In the genomic region with DNA sequence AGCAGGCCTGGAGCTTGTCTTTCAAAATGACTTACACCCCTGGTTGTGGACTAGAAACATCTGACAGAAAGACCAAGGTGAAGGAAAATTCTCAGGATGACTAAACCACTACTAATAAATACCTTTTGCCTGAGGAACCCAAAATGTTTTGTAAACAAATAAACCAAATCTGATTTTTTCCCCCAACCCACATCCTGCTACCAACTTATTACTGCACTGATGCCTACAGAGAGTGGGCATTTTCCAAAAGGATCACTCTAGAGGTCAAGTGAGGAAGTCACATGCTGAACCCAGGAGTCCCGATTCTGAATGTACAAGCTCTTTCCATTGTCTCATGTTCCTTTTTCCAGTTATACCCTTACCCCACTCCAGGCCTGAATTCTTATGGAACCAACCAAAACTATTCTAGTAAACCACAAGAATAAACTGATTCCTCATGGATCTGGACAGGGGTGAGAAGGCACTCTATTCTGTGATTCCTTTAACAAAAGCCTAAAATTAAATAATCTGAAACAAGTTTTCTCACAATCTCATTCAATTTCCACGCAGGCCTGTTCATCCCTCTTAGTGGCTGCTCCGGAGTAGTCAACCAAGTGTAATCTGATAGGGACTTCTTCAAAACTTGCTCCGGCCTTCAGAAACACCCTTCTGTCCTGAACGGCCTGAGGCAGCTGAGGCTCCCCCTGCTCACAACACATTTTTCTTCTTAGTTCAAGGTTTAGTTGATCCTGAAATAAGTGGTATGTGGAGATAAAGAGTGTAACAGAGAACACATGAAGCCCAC, we compare ENCODE assay signal across 8 cellular contexts. TPM values are rescaled to one million over a fixed set of nuclear protein-coding genes. Genes with fewer than 3 reads are reported as not detected.
DNase-seq lines count a peak whose midpoint lies in the region; TF ChIP-seq lines count a peak whose summit lies in the region.

No MANE protein-coding gene starts in this region.

- H3K27ac ChIP-seq in ACC112 (ENCODE audit: low read depth, low read length) (peak overlapping the region; percentile 88), HUES48 (ENCODE audit: low read depth, low read length) (no peak overlapping the region)

- peaks cover 39% of the 10 kb centered on the region for H3K79me2 ChIP-seq in ACC112 (ENCODE audit: control insufficient read depth, insufficient read depth, low read length, unreplicated experiment)

- H3K27me3 ChIP-seq in ACC112 (ENCODE audit: insufficient read depth, low read length) (no peaks in the 10 kb centered on the region), HUES48 (ENCODE audit: control insufficient read depth, insufficient read depth, low read length) (no peaks in the 10 kb centered on the region)

- H3K9me3 ChIP-seq in HUES48 (ENCODE audit: control insufficient read depth, insufficient read depth, low read length): no peaks in the 10 kb centered on the region

- H3K4me1 Mint-ChIP-seq in mesothelial cell of epicardium: peaks cover 24% of the 10 kb centered on the region

- H3K4me1 ChIP-seq in ACC112 (ENCODE audit: control insufficient read depth, insufficient read depth, low read length, unreplicated experiment): peaks cover 15% of the 10 kb centered on the region
- H3K4me1 ChIP-seq in HUES48 (ENCODE audit: control insufficient read depth, insufficient read depth, low read length): peaks cover 9% of the 10 kb centered on the region; the same call in 1 of the 2 replicates

- no peak overlapping the region for H2AFZ ChIP-seq in ACC112 (ENCODE audit: low read length, unreplicated experiment)

- H3K27ac Mint-ChIP-seq in mesothelial cell of epicardium: peak overlapping the region; percentile 91

- H3K27me3 Mint-ChIP-seq in mesothelial cell of epicardium (ENCODE audit: low read depth): no peaks in the 10 kb centered on the region

- H3K4me3 ChIP-seq in ACC112 (ENCODE audit: low read depth, low read length): peak overlapping the region; percentile 80
- peak overlapping the region; percentile 71; the same call in 1 of the 2 replicates for H3K4me3 ChIP-seq in HUES48 (ENCODE audit: low read depth, low read length)

- H3K9ac ChIP-seq in HUES48 (ENCODE audit: low read depth, low read length): no peak overlapping the region

- peaks cover 11% of the 10 kb centered on the region for H3K36me3 Mint-ChIP-seq in mesothelial cell of epicardium

- peak overlapping the region; percentile 85 for H3K4me3 Mint-ChIP-seq in mesothelial cell of epicardium

- H3K36me3 ChIP-seq in ACC112 (ENCODE audit: insufficient read depth, low read length) (peaks cover 9% of the 10 kb centered on the region), HUES48 (ENCODE audit: control insufficient read depth, insufficient read depth, low read length) (peaks cover 13% of the 10 kb centered on the region)

- TF ChIP-seq CTCF in mesothelial cell of epicardium (IDR thresholded peaks at IDR 0.05; ENCODE audit: unreplicated experiment) (no peak), GM13977 (IDR thresholded peaks at IDR 0.05; ENCODE audit: extremely low read depth, insufficient read depth, missing control alignments) (no peak)

- DNase-seq in astrocyte of the hippocampus (ENCODE audit: low read depth, low spot score) (peak; percentile 35), mesothelial cell of epicardium (ENCODE audit: low spot score in 2 of 2, unreplicated experiment in 2 of 2) (no peak), mucosa of gallbladder (ENCODE audit: low spot score) (no peak), pons (ENCODE audit: low spot score) (no peak), GM13977 (ENCODE audit: low spot score) (no peak), nucleus accumbens (lab: John Stamatoyannopoulos, UW) (no peak)

- in situ Hi-C loops in GM13977 (cut with MboI; ENCODE audit: low pct_unique_long_range_greater_than_20kb, low sequenced_read_pairs, unreplicated experiment): no loop called here

- H3K9me3 Mint-ChIP-seq in mesothelial cell of epicardium: no peaks in the 10 kb centered on the region

RNA-seq across cellular contexts. Expression of a gene that starts 1.4 kb away (rescaled TPM):
- 67.2 to 77.6 TPM (median 73.7 TPM) in 3 replicates for total RNA-seq in mesothelial cell of epicardium
- total RNA-seq in mucosa of gallbladder: 71.4 TPM

RNA-seq across cellular contexts. Expression of a gene that starts 21.2 kb away (rescaled TPM):
- total RNA-seq in mesothelial cell of epicardium (82.8 to 89.5 TPM (median 88.2 TPM) in 3 replicates), mucosa of gallbladder (50.9 TPM)

RNA-seq across cellular contexts. Expression of a gene that starts 43.7 kb away (rescaled TPM):
- total RNA-seq in mesothelial cell of epicardium (32.1 to 37.2 TPM (median 32.3 TPM) in 3 replicates), mucosa of gallbladder (40.4 TPM)

RNA-seq across cellular contexts. Expression of a gene that starts 46.7 kb away (rescaled TPM):
- total RNA-seq in mesothelial cell of epicardium: 51.1 to 58.5 TPM (median 53.3 TPM) in 3 replicates
- 180 TPM for total RNA-seq in mucosa of gallbladder
